In the genomic region with DNA sequence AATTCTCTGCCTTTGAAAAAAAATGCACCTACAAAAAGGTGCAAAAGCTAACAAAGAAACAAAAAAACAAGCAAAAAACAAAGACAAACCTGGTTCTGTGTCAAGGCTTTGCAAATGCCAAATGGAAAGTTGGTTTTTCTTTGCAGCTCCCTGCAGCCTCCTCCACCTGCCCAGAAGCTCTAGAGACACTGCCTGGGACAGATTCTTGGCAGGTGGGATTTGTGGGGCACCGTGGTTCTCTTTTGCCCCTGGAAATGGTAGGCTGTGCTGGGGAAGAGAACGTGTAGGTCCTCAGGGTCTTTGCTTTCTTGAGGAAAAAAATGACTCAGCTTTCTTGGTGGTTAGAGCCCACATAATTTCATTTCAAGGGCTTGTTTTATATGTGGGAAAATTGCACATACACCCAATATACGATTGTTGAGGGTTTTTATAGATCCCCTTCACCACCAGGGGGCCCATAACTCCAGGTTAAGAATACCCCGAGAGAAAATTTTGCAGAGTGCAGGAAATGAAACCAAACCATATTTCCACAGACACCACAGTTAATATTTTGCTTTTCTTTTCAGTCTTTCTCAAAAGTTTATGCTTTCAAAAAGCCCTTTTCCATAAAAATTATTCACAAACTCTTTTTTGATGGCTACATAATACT, we compare ENCODE assay signal across 8 cellular contexts. TPM values are rescaled to one million over a fixed set of nuclear protein-coding genes. Genes with fewer than 3 reads are reported as not detected.
DNase-seq lines count a peak whose midpoint lies in the region; ATAC-seq, FAIRE-seq and TF ChIP-seq lines count a peak whose summit lies in the region.

No MANE protein-coding gene starts in this region.

- H3K27me3 ChIP-seq in BJ (ENCODE audit: control insufficient read depth, insufficient read depth, low read length) (no peaks in the 10 kb centered on the region), brain microvascular endothelial cell (replicated peaks) (no peaks in the 10 kb centered on the region), HepG2 (ENCODE audit: control insufficient read depth in 1 of 2, insufficient read depth in 2 of 2, low read length in 2 of 2) (peaks cover 0 to 10% of the 10 kb centered on the region in 2 experiments; a peak in 2 of 5 replicates)

- FAIRE-seq in HepG2 (lab: Jason Lieb, UNC): peak; percentile 52

- TF ChIP-seq EP300 in HepG2 (IDR thresholded peaks at IDR 0.05; ENCODE audit: low read depth in 2 of 2, low read length in 2 of 2) (no peak), HepG2 (CRISPR knock-in tag; IDR thresholded peaks at IDR 0.05; ENCODE audit: borderline replicate concordance) (no peak)

- no peaks in the 10 kb centered on the region for H3K36me3 ChIP-seq in BJ (ENCODE audit: control insufficient read depth, insufficient read depth, low read length)
- H3K36me3 ChIP-seq in brain microvascular endothelial cell (replicated peaks): no peaks in the 10 kb centered on the region
- no peaks in the 10 kb centered on the region for H3K36me3 ChIP-seq in HepG2 (replicated peaks in 1 of 2; ENCODE audit: control insufficient read depth in 1 of 2, insufficient read depth in 2 of 2, low read length in 2 of 2)

- TF ChIP-seq CTCF in BJ (IDR thresholded peaks at IDR 0.05; ENCODE audit: insufficient read depth, low read depth, low read length): peak; percentile 66
- TF ChIP-seq CTCF in brain microvascular endothelial cell (IDR thresholded peaks at IDR 0.05; ENCODE audit: low read depth, low read length, missing control alignments): peak; percentile 69
- TF ChIP-seq CTCF in HepG2 (CRISPR knock-in tag; IDR thresholded peaks at IDR 0.05): peak; percentile 60

- no peak for DNase-seq in BJ (ENCODE audit: low read depth)
- peak; percentile 65 for DNase-seq in brain microvascular endothelial cell
- peak; percentile 46 for DNase-seq in HepG2 (ENCODE audit: low spot score)
- DNase-seq in stimulated activated CD8-positive, alpha-beta memory T cell treated with anti-CD3 and anti-CD28 coated beads, Interleukin-4, amount 100 ng/mL, for 48 hours: peak; percentile 68
- no peak for DNase-seq in hippocampal formation (lab: John Stamatoyannopoulos, UW)

- H3K4me1 ChIP-seq in HepG2 (ENCODE audit: insufficient read depth, low read length): no peaks in the 10 kb centered on the region

- POLR2A ChIA-PET in BJ (lab: Charles Lee) (interaction anchor here (0.6 kb wide), 1 partner anchor 407 kb away, joined by 3 read pairs; no protein-coding TSS in a partner anchor), HepG2 (lab: Yijun Ruan, JAX) (no interaction called here)

- no peaks in the 10 kb centered on the region for H4K20me1 ChIP-seq in HepG2 (ENCODE audit: insufficient read depth, low read length)

- no peak overlapping the region for H3K9ac ChIP-seq in HepG2 (ENCODE audit: insufficient read depth, low read depth, low read length)

- no TSS peak for BruUV-seq in HepG2 (replicated peaks; lab: Mats Ljungman, UMichigan)

- TF ChIP-seq POLR2A in HepG2 (IDR thresholded peaks at IDR 0.05; ENCODE audit: insufficient read depth in 1 of 2, low read depth in 2 of 2, low read length in 2 of 2): no peak

- no peak overlapping the region for H3K27ac ChIP-seq in brain microvascular endothelial cell
- no peak overlapping the region for H3K27ac ChIP-seq in HepG2 (ENCODE audit: extremely low read length, insufficient read depth, low read length)

- ATAC-seq in GM18909 (IDR thresholded peaks at IDR 0.05; ENCODE audit: poor library complexity, unreplicated experiment): peak; percentile 72
- ATAC-seq in HG03378 (IDR thresholded peaks at IDR 0.05; ENCODE audit: unreplicated experiment): peak; percentile 82
- peak; percentile 91 for ATAC-seq in SK-N-SH treated with all-trans-retinoic acid at 6 μM for 48 hours
- ATAC-seq in HepG2: peak; percentile 74

- H2AFZ ChIP-seq in HepG2 (ENCODE audit: low read length): no peak overlapping the region

- in situ Hi-C loops in brain microvascular endothelial cell (cut with HindIII; ENCODE audit: low pct_ligation_motif_present, low sequenced_read_pairs) (no loop called here), HepG2 (cut with HindIII; ENCODE audit: extremely low pct_ligation_motif_present, low pct_unique_long_range_greater_than_20kb) (loop anchor here (5.0 kb wide), 2 partner anchors 144 to 409 kb away; no protein-coding TSS in a partner anchor)

- H3K79me2 ChIP-seq in HepG2 (ENCODE audit: insufficient read depth, low read length): no peaks in the 10 kb centered on the region

- intact Hi-C loops in HepG2 (cut with micrococcal nuclease; ENCODE audit: unreplicated experiment): loop anchor here (5.0 kb wide), 1 partner anchor 69 kb away; no protein-coding TSS in a partner anchor

- H3K9me3 ChIP-seq in HepG2 (ENCODE audit: low read length): no peaks in the 10 kb centered on the region

- CTCF ChIA-PET in BJ (lab: Yijun Ruan, JAX): interaction anchor here (1.0 to 1.4 kb wide), 6 partner anchors 9 to 417 kb away, joined by 3 to 12 read pairs (median 4); no protein-coding TSS in a partner anchor
- CTCF ChIA-PET in HepG2 (lab: Yijun Ruan, JAX; ENCODE audit: low intra/inter-chr PET ratio, low total read pairs): interaction anchor here (1.5 to 4.4 kb wide), 2 partner anchors 148 to 406 kb away, joined by 14 to 27 read pairs; no protein-coding TSS in a partner anchor

- TF ChIP-seq RAD21 in HepG2 (CRISPR knock-in tag; IDR thresholded peaks at IDR 0.05): 0 out of 2 replicates have a peak, but pooled peaks have one; percentile 12

- WGBS in HepG2 (ENCODE audit: low lambda C conversion rate): 1% methylated on average over 4 of the region's 4 CpGs

- H3K4me2 ChIP-seq in HepG2 (ENCODE audit: low read depth, low read length): no peak overlapping the region

- H3K4me3 ChIP-seq in BJ (ENCODE audit: low read depth, low read length) (no peak overlapping the region), brain microvascular endothelial cell (ENCODE audit: low read depth, low read length) (no peak overlapping the region), HepG2 (replicated peaks in 1 of 3; ENCODE audit: insufficient read depth in 1 of 3, low read depth in 2 of 3, low read length in 3 of 3) (no peak overlapping the region)

TF ChIP-seq in SK-N-SH treated with all-trans-retinoic acid at 6 μM for 48 hours, 23 proteins besides CTCF, POLR2A, EP300 and RAD21 (continues in another document):
- no peak for TF ChIP-seq PPARA (CRISPR knock-in tag; IDR thresholded peaks at IDR 0.05; ENCODE audit: borderline replicate concordance)
- no peak for TF ChIP-seq TOX (CRISPR knock-in tag; IDR thresholded peaks at IDR 0.05; ENCODE audit: borderline replicate concordance)

TF ChIP-seq in HepG2, 621 proteins besides CTCF, POLR2A, EP300 and RAD21:
- TF ChIP-seq STAG1 (CRISPR knock-in tag; IDR thresholded peaks at IDR 0.05) (peak; percentile 73), ZNF709 (CRISPR knock-in tag; IDR thresholded peaks at IDR 0.05) (no peak), SMC3 (IDR thresholded peaks at IDR 0.05; ENCODE audit: low read length) (peak; percentile 68), ZBTB21 (CRISPR knock-in tag; IDR thresholded peaks at IDR 0.05) (no peak)

RNA-seq across cellular contexts. Expression of gene NXNL2, which starts 58.7 kb away (rescaled TPM):
- polyA plus RNA-seq in BJ (2011; rRNA removed): 3.6 and 5.5 TPM in 2 replicates
- 1.5 and 2.1 TPM in 2 replicates for polyA minus RNA-seq in BJ (2011; rRNA and poly(A)+ RNA removed)
- not detected in 2 replicates for total RNA-seq in HepG2 (2016; rRNA removed; fragmentation: Illumina TruSeq; extraction: Trizol)
- not detected in 2 replicates for total RNA-seq in HepG2 (2016; cell fraction: cytosol; rRNA removed; fragmentation: Illumina TruSeq; extraction: Trizol; ENCODE audit: low read depth)
- total RNA-seq in HepG2 (2016; cell fraction: insoluble cytoplasmic fraction; rRNA removed; fragmentation: Illumina TruSeq; extraction: Trizol): not detected in 2 replicates
- not detected in 2 replicates for total RNA-seq in HepG2 (2016; cell fraction: membrane; rRNA removed; fragmentation: Illumina TruSeq; extraction: Trizol)
- not detected in 2 replicates for total RNA-seq in HepG2 (2016; cell fraction: nucleus; rRNA removed; fragmentation: Illumina TruSeq; extraction: Trizol)
- polyA plus RNA-seq in HepG2 (2011; rRNA removed): not detected in 2 replicates
- polyA plus RNA-seq in HepG2 (2011; cell fraction: cytosol; rRNA removed): not detected in 2 replicates
- not detected in 2 replicates for polyA plus RNA-seq in HepG2 (2011; cell fraction: nucleus; rRNA removed)
- not detected in 2 replicates for polyA plus RNA-seq in HepG2 (2012)
- polyA plus RNA-seq in HepG2 (2016; cell fraction: cytosol; fragmentation: Illumina TruSeq; extraction: Trizol; ENCODE audit: low read depth): not detected in 2 replicates
- polyA plus RNA-seq in HepG2 (2016; cell fraction: insoluble cytoplasmic fraction; fragmentation: Illumina TruSeq; extraction: Trizol; ENCODE audit: low read depth): not detected in 2 replicates
- not detected in 2 replicates for polyA plus RNA-seq in HepG2 (2016; cell fraction: membrane; fragmentation: Illumina TruSeq; extraction: Trizol; ENCODE audit: low read depth)
- polyA plus RNA-seq in HepG2 (2016; cell fraction: nucleus; fragmentation: Illumina TruSeq; extraction: Trizol; ENCODE audit: insufficient read depth, low read depth): not detected in 2 replicates
- polyA minus RNA-seq in HepG2 (2011; rRNA and poly(A)+ RNA removed; ENCODE audit: low replicate concordance): 1.3 TPM in 1 of 2 replicates, not detected in the other
- not detected in 2 replicates for polyA minus RNA-seq in HepG2 (2011; cell fraction: cytosol; rRNA and poly(A)+ RNA removed)
- polyA minus RNA-seq in HepG2 (2011; cell fraction: nucleus; rRNA and poly(A)+ RNA removed): not detected in 2 replicates

Comparison
In these comparisons a context has a peak if more than half of its experiments do, and no peak if none do; other contexts are left out.
1. DNase-seq: peak in brain microvascular endothelial cell (single experiment), HepG2 (single experiment) and stimulated activated CD8-positive, alpha-beta memory T cell treated with anti-CD3 and anti-CD28 coated beads, Interleukin-4, amount 100 ng/mL, for 48 hours (single experiment); none in BJ (single experiment) and hippocampal formation (0 of 2).
2. Peak in every context shown above with its lines, with median percentiles within 50 percentile points of each other: CTCF ChIP-seq and ATAC-seq.